Comparison of ENCODE assay signal across 10 cellular contexts in the genomic region with DNA sequence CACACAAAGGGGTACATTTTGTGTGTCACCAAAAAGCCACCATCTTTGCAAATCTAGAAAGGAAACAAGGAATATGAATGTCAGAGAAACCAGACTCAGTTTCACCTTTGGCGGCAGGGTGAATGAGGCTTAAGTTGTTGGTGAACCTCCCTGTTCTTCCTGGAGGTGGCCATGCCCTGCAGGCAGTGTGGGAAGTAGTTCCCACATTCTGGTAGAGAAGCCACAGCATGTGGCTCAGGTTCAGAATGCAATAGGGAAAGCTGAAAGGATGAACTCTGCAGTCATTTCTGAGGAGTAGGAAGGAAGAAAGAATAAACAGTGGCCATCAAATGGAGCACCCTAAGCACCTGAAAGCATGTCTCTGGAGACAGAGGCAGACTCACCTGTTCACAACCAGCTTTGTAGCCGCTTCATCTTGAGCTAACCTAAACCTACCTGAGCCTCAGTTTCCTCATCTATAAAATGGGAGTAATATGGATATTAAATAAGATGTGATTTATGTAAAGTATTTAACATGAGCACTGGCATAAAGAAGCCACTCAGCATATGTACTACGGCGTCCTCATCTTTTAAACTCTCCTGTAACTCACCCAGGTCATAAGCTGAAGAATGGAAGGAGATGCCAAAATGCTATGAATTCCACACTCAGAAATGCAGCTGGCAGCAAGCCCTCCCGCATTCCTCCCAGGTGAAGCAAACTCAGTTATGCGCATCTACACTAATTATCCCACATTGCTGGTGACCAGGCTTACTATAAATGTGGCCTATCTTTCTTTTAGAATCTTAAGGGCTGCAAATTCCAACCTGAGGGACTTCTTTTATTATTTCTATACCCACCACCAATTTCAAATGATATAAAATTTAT.
DNase-seq lines count a peak whose midpoint lies in the region; ATAC-seq and TF ChIP-seq lines count a peak whose summit lies in the region.
"Had no signal": no experiment of that assay in that cellular context is flagged by ENCODE, and none has a peak within 500 bp of the region (broad histone marks: within the 10 kb centered on the region; RNA-seq: fewer than 3 reads in every experiment).

No MANE protein-coding gene starts in this region.

- H3K27me3 Mint-ChIP-seq in GM23338 (ENCODE audit: insufficient read depth, low read depth, poor library complexity) = peaks cover 5% of the 10 kb centered on the region

- H3K9me2 ChIP-seq in GM23338 (ENCODE audit: insufficient read depth) (no peaks in the 10 kb centered on the region), SU-DHL-6 (replicated peaks; ENCODE audit: insufficient read depth, low read length) (no peaks in the 10 kb centered on the region)

- no peaks in the 10 kb centered on the region for H3K36me3 Mint-ChIP-seq in GM23338 (ENCODE audit: low read depth)

- H3K36me3 ChIP-seq in GM23338 (ENCODE audit: insufficient read depth) (no peaks in the 10 kb centered on the region), SU-DHL-6 (ENCODE audit: low read length) (no peaks in the 10 kb centered on the region), gastroesophageal sphincter (no peaks in the 10 kb centered on the region), rectal smooth muscle tissue (ENCODE audit: control insufficient read depth, insufficient read depth, low read length) (no peaks in the 10 kb centered on the region)
- H3K36me3 ChIP-seq: heart left ventricle had no signal

- no peak overlapping the region for H2AFZ ChIP-seq in GM23338
- H2AFZ ChIP-seq in SU-DHL-6 (ENCODE audit: low read depth, low read length, severe bottlenecking) = no peak overlapping the region

- peak; percentile 83 for DNase-seq in GM23338 (ENCODE audit: low spot score)
- DNase-seq: stimulated activated CD4-positive, alpha-beta T cell treated with anti-CD3 and anti-CD28 coated beads, Interleukin-15, amount 100 ng/mL, for 24 hours had no signal

- no peak for TF ChIP-seq CTCF in GM23338 (conservative IDR thresholded peaks at IDR 0.05; ENCODE audit: low read depth in 2 of 2)
- no peak for TF ChIP-seq CTCF in SU-DHL-6 (IDR thresholded peaks at IDR 0.05; ENCODE audit: insufficient read depth, low read length, poor library complexity, severe bottlenecking)
- peak in 1 of 4 experiments; percentile 7 for TF ChIP-seq CTCF in gastroesophageal sphincter (IDR thresholded peaks at IDR 0.05)

- no peaks in the 10 kb centered on the region for H4K20me1 ChIP-seq in GM23338 (replicated peaks; ENCODE audit: insufficient read depth)
- H4K20me1 ChIP-seq in SU-DHL-6 (ENCODE audit: low read depth, low read length) = no peaks in the 10 kb centered on the region

- TF ChIP-seq EP300 in gastroesophageal sphincter (IDR thresholded peaks at IDR 0.05) = no peak

- WGBS in gastroesophageal sphincter (ENCODE audit: low coverage in 1 of 2), 2 donors = 75 to 79% methylated on average over 3 to 6 of the region's 6 CpGs

- ATAC-seq in GM23338 = peak; percentile 30
- no peak for ATAC-seq in gastroesophageal sphincter
- ATAC-seq in GM19351 (IDR thresholded peaks at IDR 0.05; ENCODE audit: unreplicated experiment) = no peak
- no peak for ATAC-seq in HG02970 (IDR thresholded peaks at IDR 0.05; ENCODE audit: low FRiP score, unreplicated experiment)
- no peak for ATAC-seq in GM21786 (IDR thresholded peaks at IDR 0.05; ENCODE audit: unreplicated experiment)
- ATAC-seq in HG03045 (IDR thresholded peaks at IDR 0.05; ENCODE audit: unreplicated experiment) = no peak

- H3K79me2 ChIP-seq in GM23338 (replicated peaks; ENCODE audit: insufficient read depth) = peaks cover 60% of the 10 kb centered on the region
- peaks cover 97% of the 10 kb centered on the region for H3K79me2 ChIP-seq in SU-DHL-6 (ENCODE audit: insufficient read depth, low read length)

- no peaks in the 10 kb centered on the region for H3K9me3 ChIP-seq in SU-DHL-6 (ENCODE audit: insufficient read depth, low read length)
- no peaks in the 10 kb centered on the region for H3K9me3 ChIP-seq in gastroesophageal sphincter
- H3K9me3 ChIP-seq: heart left ventricle had no signal

- H3K27ac Mint-ChIP-seq in GM23338 = peak overlapping the region; percentile 88

- peak overlapping the region; percentile 39 for H3K4me3 Mint-ChIP-seq in GM23338

- H3K4me1 ChIP-seq in GM23338 (ENCODE audit: insufficient read depth) (peaks cover 75% of the 10 kb centered on the region), gastroesophageal sphincter (peaks cover 30 to 94% (median 47%) of the 10 kb centered on the region in 3 donors), rectal smooth muscle tissue (ENCODE audit: control insufficient read depth, insufficient read depth, low read length) (peaks cover 31% of the 10 kb centered on the region)

- peak overlapping the region; percentile 65 for H3K4me2 ChIP-seq in GM23338
- peak overlapping the region; percentile 93 for H3K4me2 ChIP-seq in SU-DHL-6 (ENCODE audit: low read depth, low read length, poor library complexity, severe bottlenecking)

- TF ChIP-seq POLR2A in gastroesophageal sphincter (IDR thresholded peaks at IDR 0.05) = no peak

- H3K4me3 ChIP-seq in GM23338 (peak overlapping the region; percentile 35), SU-DHL-6 (ENCODE audit: insufficient read depth, low read length, poor library complexity, severe bottlenecking) (no peak overlapping the region), gastroesophageal sphincter (no peak overlapping the region), rectal smooth muscle tissue (ENCODE audit: low read length) (no peak overlapping the region)
- H3K4me3 ChIP-seq: heart left ventricle had no signal

- H3K9ac ChIP-seq in SU-DHL-6 (ENCODE audit: low read length) = peak overlapping the region; percentile 76
- no peak overlapping the region for H3K9ac ChIP-seq in rectal smooth muscle tissue (ENCODE audit: low read length)

- peaks cover 72% of the 10 kb centered on the region for H3K4me1 Mint-ChIP-seq in GM23338

- H3K9me3 Mint-ChIP-seq in GM23338 = no peaks in the 10 kb centered on the region

- H3F3A ChIP-seq in GM23338 (replicated peaks; ENCODE audit: low read depth) (peaks cover 6% of the 10 kb centered on the region; the same call in 1 of the 2 replicates), SU-DHL-6 (ENCODE audit: insufficient read depth) (peaks cover 83% of the 10 kb centered on the region)

- peak overlapping the region; percentile 87 for H3K27ac ChIP-seq in GM23338 (ENCODE audit: low read depth)
- H3K27ac ChIP-seq in SU-DHL-6 (ENCODE audit: low read depth, low read length) = peak overlapping the region; percentile 98
- peak overlapping the region; percentile 7 to 72 (median 32) for H3K27ac ChIP-seq in gastroesophageal sphincter
- H3K27ac ChIP-seq in rectal smooth muscle tissue (ENCODE audit: low read depth, low read length) = peak overlapping the region; percentile 37

- H3K27me3 ChIP-seq in GM23338 (ENCODE audit: insufficient read depth) = no peaks in the 10 kb centered on the region
- H3K27me3 ChIP-seq in SU-DHL-6 (ENCODE audit: low read length) = no peaks in the 10 kb centered on the region
- H3K27me3 ChIP-seq in gastroesophageal sphincter = no peaks in the 10 kb centered on the region
- no peaks in the 10 kb centered on the region for H3K27me3 ChIP-seq in rectal smooth muscle tissue (ENCODE audit: control insufficient read depth, insufficient read depth, low read length)

TF ChIP-seq in GM23338, 12 proteins besides CTCF, POLR2A, EP300 and RAD21 (continues in another document):
- TF ChIP-seq NANOG (IDR thresholded peaks at IDR 0.05; ENCODE audit: borderline replicate concordance) (peak; percentile 22; the same call in 1 of the 2 replicates), STAT1 (IDR thresholded peaks at IDR 0.05; ENCODE audit: unreplicated experiment) (no peak), POLR2AphosphoS5 (IDR thresholded peaks at IDR 0.05; ENCODE audit: low read depth) (no peak)

Comparison
In these comparisons a context has a peak if more than half of its experiments do, and no peak if none do; other contexts are left out.
1. H3K27ac ChIP-seq: peak in every context shown above with its lines; median percentile 98 in SU-DHL-6; 87 in GM23338; 37 in rectal smooth muscle tissue; 32 in gastroesophageal sphincter.